Comparison of ENCODE assay signal across 16 cellular contexts in the genomic region with DNA sequence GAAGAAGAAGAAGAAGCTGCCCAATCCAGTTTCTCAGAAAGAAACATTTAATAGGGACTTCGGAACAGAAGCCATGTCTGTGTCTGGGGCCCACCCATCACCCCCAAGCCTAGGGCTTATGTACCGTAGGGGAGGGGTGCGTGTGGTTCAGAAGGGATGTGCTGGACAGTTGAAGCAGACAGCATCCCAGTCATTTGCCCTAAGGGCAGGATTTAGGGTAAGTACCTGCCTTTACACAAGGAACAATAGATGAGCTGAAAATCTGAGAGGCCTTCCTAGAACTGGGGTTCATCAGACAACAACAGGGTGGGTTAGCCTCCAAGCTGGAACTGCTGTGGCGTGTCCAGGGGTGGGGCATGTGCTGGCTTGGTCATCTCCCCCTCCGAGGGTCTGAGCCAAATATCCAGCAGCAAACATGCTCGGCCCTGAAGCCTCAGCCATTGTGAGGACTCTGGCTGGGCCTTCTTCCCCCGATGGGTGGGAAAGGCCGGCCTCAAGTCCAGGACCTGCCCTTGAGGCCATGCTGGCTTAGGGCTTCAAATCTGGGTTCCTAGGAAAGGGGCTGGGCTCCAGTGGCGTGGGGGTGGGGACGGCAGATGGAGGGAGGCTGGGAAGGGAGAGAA. TPM values are rescaled to one million over a fixed set of nuclear protein-coding genes. Genes with fewer than 3 reads are reported as not detected.
DNase-seq lines count a peak whose midpoint lies in the region; ATAC-seq and TF ChIP-seq lines count a peak whose summit lies in the region.
"Had no signal": no experiment of that assay in that cellular context is flagged by ENCODE, and none has a peak within 500 bp of the region (broad histone marks: within the 10 kb centered on the region; RNA-seq: fewer than 3 reads in every experiment).

No MANE protein-coding gene starts in this region.

- no peak for TF ChIP-seq CTCF in heart right ventricle (IDR thresholded peaks at IDR 0.05)
- no peak for TF ChIP-seq CTCF in WERI-Rb-1 (IDR thresholded peaks at IDR 0.05; ENCODE audit: low read depth, low read length)
- TF ChIP-seq CTCF in esophagus squamous epithelium (IDR thresholded peaks at IDR 0.05) = no peak
- TF ChIP-seq CTCF in neural progenitor cell (IDR thresholded peaks at IDR 0.05) = no peak

- peaks cover 4% of the 10 kb centered on the region for H3K36me3 Mint-ChIP-seq in neural progenitor cell

- H3K27me3 Mint-ChIP-seq in neural progenitor cell (ENCODE audit: insufficient read depth, low read depth) = peaks cover 9% of the 10 kb centered on the region
- H3K27me3 Mint-ChIP-seq: CD4-positive, CD25-positive, alpha-beta regulatory T cell had no signal

- TF ChIP-seq POLR2A in esophagus squamous epithelium (IDR thresholded peaks at IDR 0.05) = no peak

- peaks cover 21% of the 10 kb centered on the region for H3K4me1 Mint-ChIP-seq in neural progenitor cell
- H3K4me1 Mint-ChIP-seq: CD4-positive, CD25-positive, alpha-beta regulatory T cell had no signal

- no peaks in the 10 kb centered on the region for H3K79me2 ChIP-seq in neural progenitor cell (ENCODE audit: low read depth)

- H4K20me1 ChIP-seq in neural progenitor cell (ENCODE audit: low read depth) = no peaks in the 10 kb centered on the region

- no peak for ATAC-seq in Right ventricle myocardium inferior
- ATAC-seq in heart right ventricle = no peak
- ATAC-seq: GM23338 had no signal

- DNase-seq in Right ventricle myocardium inferior (ENCODE audit: missing footprints) (peak; percentile 45), heart right ventricle (no peak), WERI-Rb-1 (peak; percentile 46), esophagus squamous epithelium (lab: John Stamatoyannopoulos, UW) (no peak), neural progenitor cell (ENCODE audit: low spot score) (no peak), SKM-1 treated with dmso at 0.1 percent for 144 hours (lab: John Stamatoyannopoulos, UW; ENCODE audit: unreplicated experiment) (no peak), GM03348 (ENCODE audit: low spot score) (no peak)
- DNase-seq: AML-193; CD4-positive, CD25-positive, alpha-beta regulatory T cell; NCI-H1048; NCI-H146; NCI-H226; NCI-H526; Peyer's patch; SIG-M5 had no signal

- no peak overlapping the region for H3K27ac ChIP-seq in heart right ventricle
- H3K27ac ChIP-seq in WERI-Rb-1 = no peak overlapping the region
- H3K27ac ChIP-seq in esophagus squamous epithelium = peak overlapping the region; percentile 29 to 77 (median 68)
- H3K27ac ChIP-seq in neural progenitor cell = no peak overlapping the region
- H3K27ac ChIP-seq: Peyer's patch had no signal

- H3K4me2 ChIP-seq in neural progenitor cell = no peak overlapping the region
- H3K4me2 ChIP-seq: GM23338 had no signal

- H3K9me3 ChIP-seq in heart right ventricle (peaks cover 0 to 5% (median 0%) of the 10 kb centered on the region in 11 donors), WERI-Rb-1 (ENCODE audit: severe bottlenecking) (peaks cover 4% of the 10 kb centered on the region), esophagus squamous epithelium (no peaks in the 10 kb centered on the region), neural progenitor cell (ENCODE audit: low read depth) (no peaks in the 10 kb centered on the region)
- H3K9me3 ChIP-seq: Peyer's patch had no signal

- no peak overlapping the region for H3K27ac Mint-ChIP-seq in neural progenitor cell
- H3K27ac Mint-ChIP-seq: GM23338 had no signal

- H3K4me3 ChIP-seq in heart right ventricle = no peak overlapping the region
- H3K4me3 ChIP-seq in WERI-Rb-1 (ENCODE audit: low read depth, low read length) = no peak overlapping the region
- H3K4me3 ChIP-seq in esophagus squamous epithelium = no peak overlapping the region
- H3K4me3 ChIP-seq in neural progenitor cell = no peak overlapping the region
- H3K4me3 ChIP-seq: GM23338, Peyer's patch had no signal

- intact Hi-C loops in Right ventricle myocardium inferior (cut with DNase I) (no loop called here), heart right ventricle (cut with DNase I) (no loop called here), esophagus squamous epithelium (cut with DNase I) (no loop called here)

- H3K9me3 Mint-ChIP-seq in neural progenitor cell = no peaks in the 10 kb centered on the region
- H3K9me3 Mint-ChIP-seq: GM23338 had no signal

- H3K27me3 ChIP-seq in heart right ventricle (no peaks in the 10 kb centered on the region), WERI-Rb-1 (ENCODE audit: insufficient read depth, low read depth, severe bottlenecking) (no peaks in the 10 kb centered on the region), esophagus squamous epithelium (no peaks in the 10 kb centered on the region), neural progenitor cell (no peaks in the 10 kb centered on the region)
- H3K27me3 ChIP-seq: Peyer's patch had no signal

- H3K9ac ChIP-seq in neural progenitor cell = no peak overlapping the region

- H2AFZ ChIP-seq in neural progenitor cell (replicated peaks) = no peak overlapping the region
- H2AFZ ChIP-seq: GM23338 had no signal

- peaks cover 0 to 45% (median 4%) of the 10 kb centered on the region in 9 donors for H3K36me3 ChIP-seq in heart right ventricle
- peaks cover 22% of the 10 kb centered on the region for H3K36me3 ChIP-seq in WERI-Rb-1
- peaks cover 0 to 35% (median 4%) of the 10 kb centered on the region in 3 donors for H3K36me3 ChIP-seq in esophagus squamous epithelium
- H3K36me3 ChIP-seq in neural progenitor cell = no peaks in the 10 kb centered on the region

- H3K4me3 Mint-ChIP-seq in neural progenitor cell = no peak overlapping the region
- H3K4me3 Mint-ChIP-seq: CD4-positive, CD25-positive, alpha-beta regulatory T cell; GM23338 had no signal

- WGBS in heart right ventricle, 2 donors = 87 to 92% methylated on average over 10 of the region's 10 CpGs
- 47 to 60% methylated on average over 4 to 9 of the region's 10 CpGs for WGBS in esophagus squamous epithelium, 2 donors

- H3K4me1 ChIP-seq in heart right ventricle (peaks cover 0 to 20% (median 0%) of the 10 kb centered on the region in 9 donors), esophagus squamous epithelium (peaks cover 37 to 74% (median 52%) of the 10 kb centered on the region in 3 donors), neural progenitor cell (peaks cover 13% of the 10 kb centered on the region)

- peaks cover 15% of the 10 kb centered on the region for H3F3A ChIP-seq in neural progenitor cell (ENCODE audit: low read depth)

RNA-seq across cellular contexts. Expression of a gene that starts 12.1 kb away (rescaled TPM):
- total RNA-seq in Right ventricle myocardium inferior (44.1 TPM), heart right ventricle (10 to 100 TPM; 33.0 to 50.2 (median 39.2) TPM), esophagus squamous epithelium (100 to 1,000 TPM; 375 to 700 (median 481) TPM), neural progenitor cell (ENCODE audit: low replicate concordance) (7.1 and 8.5 TPM in 2 replicates)
- polyA plus RNA-seq in heart right ventricle = 10 to 100 TPM; 44.4 to 61.2 TPM

RNA-seq across cellular contexts. Expression of a gene that starts 25.4 kb away (rescaled TPM):
- 10.1 TPM for total RNA-seq in Right ventricle myocardium inferior
- total RNA-seq in heart right ventricle = 10 to 100 TPM in 3 of 10 donors, 1 to 10 TPM in 7; 6.3 to 13.9 (median 9.3) TPM
- polyA plus RNA-seq in heart right ventricle = 10 to 100 TPM in 1 of 2 donors, 1 to 10 TPM in 1; 7.2 to 10.7 TPM
- total RNA-seq in esophagus squamous epithelium = 10 to 100 TPM; 22.5 to 37.2 (median 30.4) TPM
- total RNA-seq in neural progenitor cell (ENCODE audit: low replicate concordance) = 18.4 and 32.5 TPM in 2 replicates

RNA-seq across cellular contexts. Expression of a gene that starts 45.1 kb away (rescaled TPM):
- total RNA-seq in Right ventricle myocardium inferior = 105 TPM
- 100 to 1,000 TPM in 1 of 10 donors, 10 to 100 TPM in 9; 64.9 to 101 (median 73.0) TPM for total RNA-seq in heart right ventricle
- 100 to 1,000 TPM in 1 of 2 donors, 10 to 100 TPM in 1; 47.8 to 102 TPM for polyA plus RNA-seq in heart right ventricle
- 100 to 1,000 TPM in 2 of 4 donors, 10 to 100 TPM in 2; 42.9 to 114 (median 82.0) TPM for total RNA-seq in esophagus squamous epithelium
- 43.3 and 54.0 TPM in 2 replicates for total RNA-seq in neural progenitor cell (ENCODE audit: low replicate concordance)

Comparison
In these comparisons a context has a peak if more than half of its experiments do, and no peak if none do; other contexts are left out.
1. DNase-seq: peak in Right ventricle myocardium inferior (single experiment) and WERI-Rb-1 (single experiment); none in heart right ventricle (0 of 2), esophagus squamous epithelium (single experiment), neural progenitor cell (single experiment), SKM-1 treated with dmso at 0.1 percent for 144 hours (single experiment) and GM03348 (single experiment).
2. H3K27ac ChIP-seq: peak in esophagus squamous epithelium (4 of 4); none in heart right ventricle (0 of 10), WERI-Rb-1 (single experiment) and neural progenitor cell (single experiment).